In genomic region chr2:106065983-106066826, GRCh38 we compare ENCODE assay signal across 11 cellular contexts.
A peak's percentile ranks its signal among the peaks of the same experiment; 100 is the strongest.
DNase-seq lines count a peak whose midpoint lies in the region; ATAC-seq and TF ChIP-seq lines count a peak whose summit lies in the region.
"Had no signal": no experiment of that assay in that cellular context is flagged by ENCODE, and none has a peak within 500 bp of the region (broad histone marks: within the 10 kb centered on the region; RNA-seq: fewer than 3 reads in every experiment).

No MANE protein-coding gene starts in this region.

- H3K27ac ChIP-seq in upper lobe of left lung: peak overlapping the region in 1 of 4 donors; percentile 21

- H3K27me3 Mint-ChIP-seq in activated naive CD4-positive, alpha-beta T cell treated with anti-CD3 and anti-CD28 coated beads for 36 hours (ENCODE audit: low read depth): peaks cover 2% of the 10 kb centered on the region
- H3K27me3 Mint-ChIP-seq in glutamatergic neuron (ENCODE audit: unreplicated experiment) (peaks cover 11% of the 10 kb centered on the region), nephron progenitor cell (ENCODE audit: low read depth, poor library complexity) (peaks cover 7% of the 10 kb centered on the region)

- TF ChIP-seq CTCF in glutamatergic neuron (IDR thresholded peaks at IDR 0.05; ENCODE audit: partially characterized antibody, unreplicated experiment) (no peak), nephron progenitor cell (IDR thresholded peaks at IDR 0.05) (no peak), upper lobe of left lung (IDR thresholded peaks at IDR 0.05) (no peak), GM20000 (IDR thresholded peaks at IDR 0.05; ENCODE audit: extremely low read depth, missing control alignments) (no peak)

- no peaks in the 10 kb centered on the region for H3K9me3 ChIP-seq in upper lobe of left lung

- CTCF ChIA-PET in activated naive CD4-positive, alpha-beta T cell treated with anti-CD3 and anti-CD28 coated beads for 36 hours (lab: Charles Lee): interaction anchor here (1.5 kb wide), 1 partner anchor 21 kb away, joined by 5 read pairs; no protein-coding TSS in a partner anchor

- no peak for DNase-seq in activated naive CD4-positive, alpha-beta T cell treated with anti-CD3 and anti-CD28 coated beads for 36 hours
- DNase-seq in activated naive CD4-positive, alpha-beta T cell treated with anti-CD3 and anti-CD28 coated beads, Interleukin-2, amount 50 U/mL, for 16 hours: no peak
- no peak for DNase-seq in glutamatergic neuron
- peak; percentile 16 for DNase-seq in nephron progenitor cell
- DNase-seq in upper lobe of left lung: no peak
- DNase-seq in GM20000 (ENCODE audit: low spot score): no peak
- no peak for DNase-seq in cerebellar nuclear complex (lab: John Stamatoyannopoulos, UW)
- DNase-seq: activated effector memory CD4-positive, alpha-beta T cell treated with Interleukin-2 at 50 U/mL for 16 hours; MV-4-11; SHP77 had no signal

- WGBS in upper lobe of left lung, 2 donors: 51 to 53% methylated on average over 18 to 25 of the region's 26 CpGs

- H3K4me1 Mint-ChIP-seq in activated naive CD4-positive, alpha-beta T cell treated with anti-CD3 and anti-CD28 coated beads for 36 hours (ENCODE audit: low read depth): peaks cover 13% of the 10 kb centered on the region
- H3K4me1 Mint-ChIP-seq in glutamatergic neuron (ENCODE audit: low read depth, unreplicated experiment) (peaks cover 28% of the 10 kb centered on the region), nephron progenitor cell (peaks cover 21% of the 10 kb centered on the region)

- H3K4me1 ChIP-seq in upper lobe of left lung: peaks cover 4 to 14% (median 12%) of the 10 kb centered on the region in 4 donors

- H3K4me3 Mint-ChIP-seq in activated naive CD4-positive, alpha-beta T cell treated with anti-CD3 and anti-CD28 coated beads for 36 hours: peak overlapping the region; percentile 71
- H3K4me3 Mint-ChIP-seq in glutamatergic neuron (ENCODE audit: unreplicated experiment) (peak overlapping the region; percentile 78), nephron progenitor cell (peak overlapping the region; percentile 77)

- TF ChIP-seq POLR2A in upper lobe of left lung (IDR thresholded peaks at IDR 0.05): no peak

- H3K9me3 Mint-ChIP-seq in activated naive CD4-positive, alpha-beta T cell treated with anti-CD3 and anti-CD28 coated beads for 36 hours: no peaks in the 10 kb centered on the region
- H3K9me3 Mint-ChIP-seq in glutamatergic neuron (ENCODE audit: unreplicated experiment): peaks cover 19% of the 10 kb centered on the region
- H3K9me3 Mint-ChIP-seq in nephron progenitor cell: no peaks in the 10 kb centered on the region

- no peak for TF ChIP-seq EP300 in upper lobe of left lung (IDR thresholded peaks at IDR 0.05)

- no peak overlapping the region for H3K27ac Mint-ChIP-seq in activated naive CD4-positive, alpha-beta T cell treated with anti-CD3 and anti-CD28 coated beads for 36 hours
- H3K27ac Mint-ChIP-seq in glutamatergic neuron (ENCODE audit: unreplicated experiment) (no peak overlapping the region), nephron progenitor cell (no peak overlapping the region)

- peaks cover 0 to 9% (median 6%) of the 10 kb centered on the region in 4 donors for H3K27me3 ChIP-seq in upper lobe of left lung

- H3K4me3 ChIP-seq in upper lobe of left lung: peak overlapping the region in 3 of 4 donors; percentile 36 to 51 (median 47)

- H3K36me3 Mint-ChIP-seq in activated naive CD4-positive, alpha-beta T cell treated with anti-CD3 and anti-CD28 coated beads for 36 hours (ENCODE audit: low read depth): no peaks in the 10 kb centered on the region
- H3K36me3 Mint-ChIP-seq in glutamatergic neuron (ENCODE audit: unreplicated experiment) (no peaks in the 10 kb centered on the region), nephron progenitor cell (ENCODE audit: low read depth) (no peaks in the 10 kb centered on the region)

- no peaks in the 10 kb centered on the region for H3K36me3 ChIP-seq in upper lobe of left lung

- ATAC-seq in upper lobe of left lung (ENCODE audit: low FRiP score in 2 of 2) (no peak), GM21825 (IDR thresholded peaks at IDR 0.05; ENCODE audit: unreplicated experiment) (no peak)

- intact Hi-C loops in activated naive CD4-positive, alpha-beta T cell treated with anti-CD3 and anti-CD28 coated beads for 36 hours (cut with micrococcal nuclease): no loop called here
